Comparison of ENCODE assay signal across 9 cellular contexts in the genomic region with DNA sequence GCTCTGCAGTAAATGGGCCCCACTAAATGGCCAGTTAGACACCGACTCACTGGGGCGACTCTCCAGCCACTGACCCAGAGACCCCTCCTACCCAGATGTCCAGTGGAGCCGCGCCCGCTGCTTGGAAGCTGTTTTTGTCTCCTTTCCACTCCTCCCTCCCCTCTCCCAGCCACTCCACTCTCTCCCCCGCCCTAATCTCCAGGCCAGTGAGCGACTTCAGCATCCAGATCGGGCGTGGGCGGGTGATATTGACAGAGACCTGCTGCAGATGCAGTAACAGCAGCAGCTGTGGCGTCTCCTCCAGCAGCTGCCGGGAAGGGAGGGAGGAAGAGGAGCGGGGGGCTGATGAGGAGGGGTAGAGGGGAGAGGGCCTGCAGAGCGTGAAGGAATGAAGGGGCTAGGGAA. TPM values are rescaled to one million over a fixed set of nuclear protein-coding genes. Genes with fewer than 3 reads are reported as not detected.
DNase-seq lines count a peak whose midpoint lies in the region; ATAC-seq and TF ChIP-seq lines count a peak whose summit lies in the region.
"Had no signal": no experiment of that assay in that cellular context is flagged by ENCODE, and none has a peak within 500 bp of the region (broad histone marks: within the 10 kb centered on the region; RNA-seq: fewer than 3 reads in every experiment).

A gene (minus strand): TSS at position 110 of the 405 bp plus-strand sequence. CDS start 16,553 bp downstream, outside the sequence.

- H3K27ac ChIP-seq in ascending aorta = no peak within 1 kb of the TSS
- H3K27ac ChIP-seq: KMS-11 had no signal

- TF ChIP-seq CTCF in astrocyte of the spinal cord (IDR thresholded peaks at IDR 0.05; ENCODE audit: low read depth, low read length) = no peak
- TF ChIP-seq CTCF in ascending aorta (IDR thresholded peaks at IDR 0.05) = no peak

- H3K4me1 ChIP-seq in ascending aorta = no peaks in the 10 kb centered on the region

- H3K4me3 ChIP-seq in astrocyte of the spinal cord (ENCODE audit: low read depth, low read length) = peak within 1 kb of the TSS; percentile 23
- no peak within 1 kb of the TSS for H3K4me3 ChIP-seq in ascending aorta

- no peak for ATAC-seq in GM18511 (IDR thresholded peaks at IDR 0.05; ENCODE audit: unreplicated experiment)

- H3K9me3 ChIP-seq in ascending aorta = no peaks in the 10 kb centered on the region

- no peaks in the 10 kb centered on the region for H3K27me3 ChIP-seq in ascending aorta

- DNase-seq in NCI-H1092 treated with DMSO at 0.1 percent for 48 hours (lab: John Stamatoyannopoulos, UW) (peak; percentile 53), astrocyte of the spinal cord (ENCODE audit: low read depth, low spot score) (peak; percentile 35), iris pigment epithelial cell (ENCODE audit: low read depth) (peak; percentile 35), stromal cell of bone marrow (ENCODE audit: low read depth) (peak; percentile 8), ascending aorta (ENCODE audit: low spot score in 2 of 2) (no peak), D341Med (ENCODE audit: low spot score) (no peak), NCI-H1930 (lab: John Stamatoyannopoulos, UW) (no peak)

- no peaks in the 10 kb centered on the region for H3K36me3 ChIP-seq in ascending aorta

- intact Hi-C loops in ascending aorta (cut with DNase I) = no loop called here

- in situ Hi-C loops in astrocyte of the spinal cord (cut with HindIII; ENCODE audit: low sequenced_read_pairs) = no loop called here

RNA-seq across cellular contexts. Expression of the gene that starts here (rescaled TPM):
- 2.9 TPM for total RNA-seq in ascending aorta

Comparison
In these comparisons a context has a peak if more than half of its experiments do, and no peak if none do; other contexts are left out.
1. DNase-seq: peak in NCI-H1092 treated with DMSO at 0.1 percent for 48 hours (single experiment), astrocyte of the spinal cord (single experiment), iris pigment epithelial cell (single experiment) and stromal cell of bone marrow (single experiment); none in ascending aorta (0 of 2), D341Med (single experiment) and NCI-H1930 (0 of 2).